Comparison of ENCODE assay signal across 1 cellular context in the genomic region with DNA sequence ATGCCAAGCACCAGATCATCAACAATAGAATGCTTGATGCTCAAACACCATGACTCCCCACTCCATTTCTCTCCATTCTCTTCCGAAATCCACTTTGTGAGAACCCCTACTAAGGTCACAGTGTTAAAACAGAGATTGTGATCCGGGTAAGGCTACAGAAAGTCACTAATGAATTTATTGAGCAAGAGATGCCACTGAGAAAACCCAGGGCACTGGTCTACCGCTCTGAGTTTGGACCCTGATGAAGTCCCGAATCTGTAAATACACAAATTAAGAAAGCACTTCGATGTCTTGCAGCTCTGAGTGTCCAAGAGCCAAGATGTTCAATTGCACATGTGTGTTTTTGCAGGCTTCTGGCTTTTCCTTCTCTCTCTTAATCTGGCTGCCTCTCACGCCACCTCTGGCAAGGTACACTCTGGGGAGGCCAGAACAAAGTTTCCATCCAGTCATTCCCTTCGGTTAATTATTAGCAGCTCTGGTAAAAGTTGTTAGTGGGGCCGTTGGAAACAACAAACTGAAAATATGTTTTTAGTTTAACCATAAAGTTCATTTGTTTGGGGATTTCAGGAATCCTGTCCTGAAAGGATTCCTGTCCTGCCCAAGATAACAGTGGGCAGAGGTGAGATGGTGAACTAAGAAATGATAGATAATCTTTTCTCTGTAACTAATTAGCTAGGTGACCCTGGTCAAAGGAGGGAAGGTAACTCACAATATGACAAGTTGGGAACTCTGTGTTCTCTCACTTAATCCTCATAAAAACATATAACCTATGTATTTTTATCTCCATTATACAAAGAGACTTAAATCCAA.
TF ChIP-seq lines count a peak whose summit lies in the region.

No MANE protein-coding gene starts in this region.

TF ChIP-seq in GM23338, 12 proteins besides CTCF, POLR2A, EP300 and RAD21 (continued from another document):
- no peak for TF ChIP-seq ZNF462 (CRISPR knock-in tag; IDR thresholded peaks at IDR 0.05)
